Comparison of ENCODE assay signal across 12 cellular contexts in genomic region chr13:26983533-26984315, GRCh38.
A peak's percentile ranks its signal among the peaks of the same experiment; 100 is the strongest.
DNase-seq lines count a peak whose midpoint lies in the region; ATAC-seq, FAIRE-seq and TF ChIP-seq lines count a peak whose summit lies in the region.
"Had no signal": no experiment of that assay in that cellular context is flagged by ENCODE, and none has a peak within 500 bp of the region (broad histone marks: within the 10 kb centered on the region; RNA-seq: fewer than 3 reads in every experiment).

No MANE protein-coding gene starts in this region.

- H3K27ac ChIP-seq in cardiac muscle cell, result peak overlapping the region; percentile 98
- peak overlapping the region; percentile 69 to 87 for H3K27ac ChIP-seq in ascending aorta
- peak overlapping the region; percentile 85 to 91 for H3K27ac ChIP-seq in lung (ENCODE audit: low read depth in 1 of 2, low read length in 1 of 2)
- H3K27ac ChIP-seq in upper lobe of right lung, result peak overlapping the region; percentile 63
- H3K27ac ChIP-seq: psoas muscle had no signal

- no peak for FAIRE-seq in GM19239 (lab: Jason Lieb, UNC)

- no peak for ATAC-seq in left cardiac atrium
- no peak for ATAC-seq in lung (ENCODE audit: insufficient read depth, low FRiP score)
- ATAC-seq in upper lobe of right lung, result no peak
- no peak for ATAC-seq in mucosa of descending colon

- no peak overlapping the region for H3K4me3 ChIP-seq in cardiac muscle cell
- H3K4me3 ChIP-seq in ascending aorta, result peak overlapping the region in 1 of 2 donors; percentile 35
- H3K4me3 ChIP-seq in lung, result no peak overlapping the region
- no peak overlapping the region for H3K4me3 ChIP-seq in upper lobe of right lung
- no peak overlapping the region for H3K4me3 ChIP-seq in mucosa of descending colon
- H3K4me3 ChIP-seq: psoas muscle had no signal

- H3K27me3 ChIP-seq in cardiac muscle cell (no peaks in the 10 kb centered on the region), ascending aorta (no peaks in the 10 kb centered on the region), lung (ENCODE audit: control insufficient read depth, insufficient read depth) (no peaks in the 10 kb centered on the region), upper lobe of right lung (no peaks in the 10 kb centered on the region)

- intact Hi-C loops in left cardiac atrium (cut with DNase I) (loop anchor here (2.0 to 10.0 kb wide), 4 partner anchors 221 to 375 kb away; no protein-coding TSS in a partner anchor), ascending aorta (cut with DNase I) (loop anchor here (2.0 to 10.0 kb wide), 8 partner anchors 189 to 1151 kb away; partner anchors contain the start of genes GTF3A, LNX2, MTIF3 and PAN3), upper lobe of right lung (cut with DNase I) (no loop called here), mucosa of descending colon (cut with DNase I, micrococcal nuclease) (loop anchor here (2.0 to 10.0 kb wide), 4 partner anchors 37 to 841 kb away; partner anchors contain the start of gene RASL11A (in 2 of the 2))

- H3K9me3 ChIP-seq in cardiac muscle cell (ENCODE audit: low read depth), result no peaks in the 10 kb centered on the region
- H3K9me3 ChIP-seq in ascending aorta, result no peaks in the 10 kb centered on the region
- H3K9me3 ChIP-seq in lung (ENCODE audit: control insufficient read depth in 2 of 2, insufficient read depth in 1 of 2, low read length in 1 of 2), result no peaks in the 10 kb centered on the region
- no peaks in the 10 kb centered on the region for H3K9me3 ChIP-seq in upper lobe of right lung
- no peaks in the 10 kb centered on the region for H3K9me3 ChIP-seq in mucosa of descending colon
- H3K9me3 ChIP-seq: psoas muscle had no signal

- peaks cover 24% of the 10 kb centered on the region for H3K4me1 ChIP-seq in cardiac muscle cell (ENCODE audit: low read depth)
- H3K4me1 ChIP-seq in ascending aorta, result peaks cover 5 to 19% of the 10 kb centered on the region in 2 donors
- H3K4me1 ChIP-seq in lung (ENCODE audit: control insufficient read depth in 2 of 2, insufficient read depth in 2 of 2, low read length in 2 of 2), result peaks cover 0 to 2% of the 10 kb centered on the region in 2 donors
- H3K4me1 ChIP-seq in upper lobe of right lung, result peaks cover 12% of the 10 kb centered on the region
- H3K4me1 ChIP-seq in mucosa of descending colon (ENCODE audit: low read depth), result peaks cover 45% of the 10 kb centered on the region
- H3K4me1 ChIP-seq: psoas muscle had no signal

- WGBS in lung, 2 donors, result 61 to 63% methylated on average over 12 of the region's 12 CpGs

- in situ Hi-C loops in GM13977 (cut with MboI; ENCODE audit: low pct_unique_long_range_greater_than_20kb, low sequenced_read_pairs, unreplicated experiment), result loop anchor here (10.0 kb wide), 1 partner anchor 361 kb away; no protein-coding TSS in a partner anchor

- TF ChIP-seq CTCF in cardiac muscle cell (IDR thresholded peaks at IDR 0.05; ENCODE audit: low read depth, low read length) (peak; percentile 1), ascending aorta (IDR thresholded peaks at IDR 0.05) (no peak), lung (IDR thresholded peaks at IDR 0.05; ENCODE audit: control extremely low read depth, extremely low read depth) (no peak), upper lobe of right lung (IDR thresholded peaks at IDR 0.05) (no peak), GM13977 (IDR thresholded peaks at IDR 0.05; ENCODE audit: extremely low read depth, insufficient read depth, missing control alignments) (no peak), mucosa of descending colon (IDR thresholded peaks at IDR 0.05) (no peak)

- no peak for DNase-seq in cardiac muscle cell (ENCODE audit: low read depth in 1 of 2, low spot score in 1 of 2)
- no peak for DNase-seq in left cardiac atrium
- DNase-seq in ascending aorta (ENCODE audit: low spot score in 2 of 2), result no peak
- no peak for DNase-seq in lung (ENCODE audit: low spot score)
- no peak for DNase-seq in upper lobe of right lung
- no peak for DNase-seq in GM19239 (ENCODE audit: insufficient read length, low spot score)
- no peak for DNase-seq in GM13977 (ENCODE audit: low spot score)
- DNase-seq in mucosa of descending colon, result no peak
- DNase-seq: activated CD4-positive, CD25-positive, alpha-beta regulatory T cell; effector memory CD4-positive, alpha-beta T cell; NCI-H1105; psoas muscle had no signal

- H3K36me3 ChIP-seq in cardiac muscle cell (no peaks in the 10 kb centered on the region), ascending aorta (no peaks in the 10 kb centered on the region), lung (ENCODE audit: control insufficient read depth in 2 of 2, insufficient read depth in 2 of 2, low read length in 2 of 2) (no peaks in the 10 kb centered on the region), upper lobe of right lung (no peaks in the 10 kb centered on the region), mucosa of descending colon (ENCODE audit: low read depth) (no peaks in the 10 kb centered on the region)
